8 cellular contexts compared by ENCODE assay signal in the genomic region with DNA sequence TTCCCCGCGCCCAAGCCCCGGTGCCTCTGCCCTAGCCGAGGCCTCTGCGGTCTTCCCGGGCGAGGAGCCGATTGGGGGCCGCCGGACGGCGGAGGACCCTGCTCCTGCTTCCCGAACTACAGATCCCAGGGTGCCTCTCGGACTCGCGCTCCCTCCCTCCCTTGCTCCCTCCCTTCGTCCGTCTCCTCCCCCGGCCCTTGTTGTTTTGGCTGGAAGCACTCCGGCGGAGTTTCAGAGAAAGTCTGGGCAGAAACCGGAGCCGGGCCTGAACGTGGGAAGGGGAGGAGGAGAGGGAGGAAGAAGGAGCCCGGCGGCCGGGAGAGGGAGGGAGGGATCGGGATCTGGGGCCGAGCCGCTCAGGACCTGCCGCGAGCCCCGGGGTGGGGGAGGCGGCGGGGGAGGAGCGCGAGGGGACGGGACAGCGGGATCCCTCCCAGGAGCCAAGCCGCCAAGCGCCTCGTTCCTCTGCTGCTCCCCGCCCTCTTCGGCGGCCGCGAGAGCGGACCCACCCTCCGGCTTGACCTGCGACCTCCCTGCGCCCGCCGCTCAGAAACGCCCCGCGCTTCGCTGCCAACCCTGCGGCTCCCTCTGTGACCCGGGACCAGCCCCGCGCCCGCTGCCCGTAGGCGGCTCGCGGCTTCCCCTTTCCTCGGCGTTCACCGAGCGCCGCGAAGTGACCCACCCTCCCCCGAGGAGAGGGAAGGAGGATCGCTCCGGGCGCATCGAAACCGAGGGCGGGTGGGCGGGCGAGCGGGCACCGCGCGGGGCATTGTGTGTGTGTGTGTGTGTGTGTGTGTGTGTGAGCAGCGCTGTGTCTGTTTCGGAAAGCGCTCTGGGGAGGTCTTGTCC. TPM values are rescaled to one million over a fixed set of nuclear protein-coding genes. Genes with fewer than 3 reads are reported as not detected.
DNase-seq lines count a peak whose midpoint lies in the region; ATAC-seq and TF ChIP-seq lines count a peak whose summit lies in the region.

No MANE protein-coding gene starts in this region.

- TF ChIP-seq CTCF in BJ (IDR thresholded peaks at IDR 0.05; ENCODE audit: insufficient read depth, low read depth, low read length) (no peak), mucosa of descending colon (IDR thresholded peaks at IDR 0.05) (no peak), suprapubic skin (IDR thresholded peaks at IDR 0.05) (no peak)

- no peaks in the 10 kb centered on the region for H3K4me1 ChIP-seq in esophagus (ENCODE audit: control insufficient read depth in 2 of 2, insufficient read depth in 2 of 2, low read length in 1 of 2)
- H3K4me1 ChIP-seq in mucosa of descending colon (ENCODE audit: low read depth) = peaks cover 34% of the 10 kb centered on the region
- H3K4me1 ChIP-seq in suprapubic skin = peaks cover 29% of the 10 kb centered on the region

- H3K4me3 ChIP-seq in BJ (ENCODE audit: low read depth, low read length) = peak overlapping the region; percentile 94
- peak overlapping the region; percentile 71 to 77 for H3K4me3 ChIP-seq in esophagus (ENCODE audit: low read depth in 1 of 2, low read length in 2 of 2)
- peak overlapping the region; percentile 80 for H3K4me3 ChIP-seq in mucosa of descending colon
- peak overlapping the region; percentile 84 for H3K4me3 ChIP-seq in suprapubic skin

- no peaks in the 10 kb centered on the region for H3K9me3 Mint-ChIP-seq in activated CD4-positive, alpha-beta memory T cell treated with anti-CD3 and anti-CD28 coated beads for 36 hours

- TF ChIP-seq EP300 in suprapubic skin (IDR thresholded peaks at IDR 0.05) = no peak

- 0 to 1% methylated on average over 51 to 88 of the region's 88 CpGs for WGBS in esophagus, 2 donors
- WGBS in suprapubic skin = 0% methylated on average over 35 of the region's 88 CpGs

- H3K9me3 ChIP-seq in esophagus (ENCODE audit: control insufficient read depth in 2 of 2, insufficient read depth in 1 of 2, low read depth in 1 of 2, low read length in 1 of 2) (no peaks in the 10 kb centered on the region), mucosa of descending colon (no peaks in the 10 kb centered on the region), suprapubic skin (no peaks in the 10 kb centered on the region)

- H3K4me3 Mint-ChIP-seq in activated CD4-positive, alpha-beta memory T cell treated with anti-CD3 and anti-CD28 coated beads for 36 hours = peak overlapping the region; percentile 72

- CTCF ChIA-PET in BJ (lab: Yijun Ruan, JAX) = interaction anchor here (0.9 to 1.8 kb wide), 4 partner anchors 16 to 147 kb away, joined by 3 to 5 read pairs (median 4); no protein-coding TSS in a partner anchor
- CTCF ChIA-PET in activated CD4-positive, alpha-beta memory T cell treated with anti-CD3 and anti-CD28 coated beads for 36 hours (lab: Charles Lee) = interaction anchor here (0.5 kb wide), 1 partner anchor 928 kb away, joined by 3 read pairs; no protein-coding TSS in a partner anchor

- TF ChIP-seq POLR2A in suprapubic skin (IDR thresholded peaks at IDR 0.05) = peak in 1 of 2 donors; percentile 11

- H3K27me3 Mint-ChIP-seq in activated CD4-positive, alpha-beta memory T cell treated with anti-CD3 and anti-CD28 coated beads for 36 hours = peaks cover 39% of the 10 kb centered on the region

- DNase-seq in BJ (ENCODE audit: low read depth) = peak; percentile 55
- DNase-seq in NCI-H2196 (lab: John Stamatoyannopoulos, UW; ENCODE audit: unreplicated experiment) = peak; percentile 17
- DNase-seq in activated CD4-positive, alpha-beta memory T cell treated with anti-CD3 and anti-CD28 coated beads for 36 hours = peak; percentile 42
- peak; percentile 89 to 94 (median 92) for DNase-seq in mucosa of descending colon
- peak; percentile 89 to 92 for DNase-seq in suprapubic skin (ENCODE audit: low spot score in 2 of 2)

- peak; percentile 28 for ATAC-seq in GM18519 (IDR thresholded peaks at IDR 0.05; ENCODE audit: low FRiP score, unreplicated experiment)
- ATAC-seq in HG02973 (IDR thresholded peaks at IDR 0.05; ENCODE audit: unreplicated experiment) = peak; percentile 45
- ATAC-seq in mucosa of descending colon = peak; percentile 86

- POLR2A ChIA-PET in BJ (lab: Charles Lee) = interaction anchor here (0.7 kb wide), 1 partner anchor 669 kb away, joined by 6 read pairs; no protein-coding TSS in a partner anchor
- POLR2A ChIA-PET in activated CD4-positive, alpha-beta memory T cell treated with anti-CD3 and anti-CD28 coated beads for 36 hours (lab: Charles Lee) = no interaction called here

- peak overlapping the region; percentile 98 for H3K27ac ChIP-seq in esophagus (ENCODE audit: low read depth in 2 of 2, low read length in 1 of 2)
- peak overlapping the region; percentile 96 for H3K27ac ChIP-seq in suprapubic skin

- peaks cover 8% of the 10 kb centered on the region for H3K4me1 Mint-ChIP-seq in activated CD4-positive, alpha-beta memory T cell treated with anti-CD3 and anti-CD28 coated beads for 36 hours (ENCODE audit: low read depth)

- H3K36me3 Mint-ChIP-seq in activated CD4-positive, alpha-beta memory T cell treated with anti-CD3 and anti-CD28 coated beads for 36 hours = no peaks in the 10 kb centered on the region

- intact Hi-C loops in activated CD4-positive, alpha-beta memory T cell treated with anti-CD3 and anti-CD28 coated beads for 36 hours (cut with micrococcal nuclease) = loop anchor here (1.0 to 5.0 kb wide), 3 partner anchors 23 to 149 kb away; no protein-coding TSS in a partner anchor
- intact Hi-C loops in mucosa of descending colon (cut with DNase I, micrococcal nuclease) = no loop called here

- H3K36me3 ChIP-seq in BJ (ENCODE audit: control insufficient read depth, insufficient read depth, low read length) (no peaks in the 10 kb centered on the region), esophagus (ENCODE audit: control insufficient read depth in 2 of 2, insufficient read depth in 2 of 2, low read length in 1 of 2) (no peaks in the 10 kb centered on the region), mucosa of descending colon (ENCODE audit: low read depth) (no peaks in the 10 kb centered on the region), suprapubic skin (no peaks in the 10 kb centered on the region)

- H3K27me3 ChIP-seq in BJ (ENCODE audit: control insufficient read depth, insufficient read depth, low read length) = no peaks in the 10 kb centered on the region
- no peaks in the 10 kb centered on the region for H3K27me3 ChIP-seq in esophagus (ENCODE audit: control insufficient read depth in 1 of 2, insufficient read depth in 2 of 2, low read length in 2 of 2)
- H3K27me3 ChIP-seq in suprapubic skin = no peaks in the 10 kb centered on the region

- H3K27ac Mint-ChIP-seq in activated CD4-positive, alpha-beta memory T cell treated with anti-CD3 and anti-CD28 coated beads for 36 hours = no peak overlapping the region

RNA-seq across cellular contexts. Expression of a gene that starts 0.5 kb away (rescaled TPM):
- polyA plus RNA-seq in BJ (2011; rRNA removed) (7.8 and 10.7 TPM in 2 replicates), esophagus (10 to 100 TPM in 1 of 2 donors, 1 to 10 TPM in 1; 7.8 to 10.0 TPM)
- 11.9 and 14.5 TPM in 2 replicates for polyA minus RNA-seq in BJ (2011; rRNA and poly(A)+ RNA removed)
- total RNA-seq in activated CD4-positive, alpha-beta memory T cell treated with anti-CD3 and anti-CD28 coated beads for 36 hours = under 1 TPM; 0.34 to 0.45 TPM
- total RNA-seq in mucosa of descending colon (100 to 1,000 TPM in 1 of 3 donors, 10 to 100 TPM in 2; 62.3 to 104 (median 84.0) TPM), suprapubic skin (10 to 100 TPM; 39.5 to 64.5 (median 46.4) TPM)

Comparison
In these comparisons a context has a peak if more than half of its experiments do, and no peak if none do; other contexts are left out.
1. Peak in every context shown above with its lines: DNase-seq, ATAC-seq, H3K4me3 ChIP-seq and H3K27ac ChIP-seq.
2. DNase-seq: peak in every context shown above with its lines; median percentile 92 in mucosa of descending colon; 90 in suprapubic skin; 55 in BJ; 42 in activated CD4-positive, alpha-beta memory T cell treated with anti-CD3 and anti-CD28 coated beads for 36 hours; 17 in NCI-H2196.
3. ATAC-seq: peak in every context shown above with its lines; median percentile 86 in mucosa of descending colon; 45 in HG02973; 28 in GM18519.
4. RNA of a gene that starts 0.5 kb away (total RNA-seq): 62.3 to 104 TPM in mucosa of descending colon and 39.5 to 64.5 TPM in suprapubic skin; 0.34 to 0.45 TPM in activated CD4-positive, alpha-beta memory T cell treated with anti-CD3 and anti-CD28 coated beads for 36 hours; every median in the first group is over 10 times any median in the second.